ENCODE assay signal across 1 cellular context in genomic region chr5:79573983-79574890, GRCh38.
TF ChIP-seq lines count a peak whose summit lies in the region.

No MANE protein-coding gene starts in this region.

TF ChIP-seq in IMR-90, 13 proteins besides CTCF, POLR2A, EP300 and RAD21 (continued from another document):
- TF ChIP-seq BHLHE40 (IDR thresholded peaks at IDR 0.05; ENCODE audit: low read depth, low read length) (no peak), MAFK (IDR thresholded peaks at IDR 0.05; ENCODE audit: low read depth, low read length) (no peak), CEBPB (IDR thresholded peaks at IDR 0.05; ENCODE audit: low read depth, low read length) (no peak), NFE2L2 (IDR thresholded peaks at IDR 0.05; ENCODE audit: low read depth, low read length) (no peak), CHD1 (IDR thresholded peaks at IDR 0.05; ENCODE audit: low read depth, low read length) (no peak)
- TF ChIP-seq, protein P1, sequence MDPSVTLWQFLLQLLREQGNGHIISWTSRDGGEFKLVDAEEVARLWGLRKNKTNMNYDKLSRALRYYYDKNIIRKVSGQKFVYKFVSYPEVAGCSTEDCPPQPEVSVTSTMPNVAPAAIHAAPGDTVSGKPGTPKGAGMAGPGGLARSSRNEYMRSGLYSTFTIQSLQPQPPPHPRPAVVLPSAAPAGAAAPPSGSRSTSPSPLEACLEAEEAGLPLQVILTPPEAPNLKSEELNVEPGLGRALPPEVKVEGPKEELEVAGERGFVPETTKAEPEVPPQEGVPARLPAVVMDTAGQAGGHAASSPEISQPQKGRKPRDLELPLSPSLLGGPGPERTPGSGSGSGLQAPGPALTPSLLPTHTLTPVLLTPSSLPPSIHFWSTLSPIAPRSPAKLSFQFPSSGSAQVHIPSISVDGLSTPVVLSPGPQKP (IDR thresholded peaks at IDR 0.05; ENCODE audit: borderline replicate concordance, low read depth, low read length) = no peak
